20 cellular contexts compared by ENCODE assay signal in genomic region chr16:3242709-3243108, GRCh38. TPM values are rescaled to one million over a fixed set of nuclear protein-coding genes. Genes with fewer than 3 reads are reported as not detected.
DNase-seq lines count a peak whose midpoint lies in the region; ATAC-seq and TF ChIP-seq lines count a peak whose summit lies in the region.
"Had no signal": no experiment of that assay in that cellular context is flagged by ENCODE, and none has a peak within 500 bp of the region (broad histone marks: within the 10 kb centered on the region; RNA-seq: fewer than 3 reads in every experiment).

No MANE protein-coding gene starts in this region.

- H3K9me3 Mint-ChIP-seq in CD4-positive, alpha-beta memory T cell = peaks cover 0 to 3% (median 0%) of the 10 kb centered on the region in 8 donors
- H3K9me3 Mint-ChIP-seq: T-cell had no signal

- H3K4me1 ChIP-seq in CD4-positive, alpha-beta memory T cell (ENCODE audit: insufficient read depth, low read length) = no peaks in the 10 kb centered on the region
- H3K4me1 ChIP-seq: Peyer's patch, SJCRH30 had no signal

- peak overlapping the region; percentile 37 for H3K27ac ChIP-seq in HL-60 (replicated peaks)
- H3K27ac ChIP-seq in CD4-positive, alpha-beta memory T cell (ENCODE audit: low read depth, low read length) = no peak overlapping the region
- H3K27ac ChIP-seq: Peyer's patch, SJCRH30 had no signal

- TF ChIP-seq CTCF in HL-60 (IDR thresholded peaks at IDR 0.05; ENCODE audit: insufficient read depth, low read length) (no peak), NB4 (IDR thresholded peaks at IDR 0.05; ENCODE audit: low read depth, low read length) (no peak)

- intact Hi-C loops in CD4-positive, alpha-beta memory T cell (cut with micrococcal nuclease) = no loop called here
- intact Hi-C loops in Right ventricle myocardium inferior (cut with DNase I) = no loop called here

- H3K9me3 ChIP-seq in CD4-positive, alpha-beta memory T cell (ENCODE audit: control insufficient read depth in 1 of 2, low read length in 2 of 2) = no peaks in the 10 kb centered on the region
- H3K9me3 ChIP-seq: Peyer's patch, SJCRH30 had no signal

- H3K36me3 ChIP-seq in CD4-positive, alpha-beta memory T cell (ENCODE audit: insufficient read depth, low read length) = no peaks in the 10 kb centered on the region
- H3K36me3 ChIP-seq: Peyer's patch, SJCRH30 had no signal

- no peak overlapping the region for H3K27ac Mint-ChIP-seq in CD4-positive, alpha-beta memory T cell
- H3K27ac Mint-ChIP-seq: T-cell had no signal

- H3K4me1 Mint-ChIP-seq in CD4-positive, alpha-beta memory T cell = no peaks in the 10 kb centered on the region
- H3K4me1 Mint-ChIP-seq: T-cell had no signal

- DNase-seq in HL-60 (ENCODE audit: low read depth in 1 of 2, low spot score in 1 of 2) (peak; percentile 83 to 91), NB4 (ENCODE audit: low read depth) (peak; percentile 83), SKM-1 (lab: John Stamatoyannopoulos, UW; ENCODE audit: unreplicated experiment) (peak; percentile 57), mesenteric fat pad (ENCODE audit: low spot score) (peak; percentile 43), Right ventricle myocardium inferior (ENCODE audit: missing footprints) (no peak), cerebellar cortex (ENCODE audit: low spot score) (no peak)
- DNase-seq in CD4-positive, alpha-beta memory T cell = no peak
- DNase-seq: CD4-positive, CD25-positive, alpha-beta regulatory T cell; DMS79 treated with DMSO at 0.1 percent for 48 hours; HCEC 1CT; Karpas-422; NCI-H1436 treated with DMSO at 0.1 percent for 48 hours; NCI-H2081; NCI-H226; NCI-H526; T-cell had no signal

- H3K27me3 ChIP-seq in HL-60 (ENCODE audit: insufficient read depth, poor library complexity, severe bottlenecking) = no peaks in the 10 kb centered on the region
- no peaks in the 10 kb centered on the region for H3K27me3 ChIP-seq in CD4-positive, alpha-beta memory T cell (ENCODE audit: insufficient read depth, low read length)
- H3K27me3 ChIP-seq: Peyer's patch, SJCRH30 had no signal

- H3K36me3 Mint-ChIP-seq in CD4-positive, alpha-beta memory T cell = no peaks in the 10 kb centered on the region
- H3K36me3 Mint-ChIP-seq: CD4-positive, CD25-positive, alpha-beta regulatory T cell; T-cell had no signal

- CTCF ChIA-PET in CD4-positive, alpha-beta memory T cell (lab: Charles Lee; ENCODE audit: partially characterized antibody) = interaction anchor here (0.8 to 1.1 kb wide), 2 partner anchors 9 to 51 kb away, joined by 3 read pairs; no protein-coding TSS in a partner anchor

- H3K4me3 Mint-ChIP-seq in CD4-positive, alpha-beta memory T cell = no peak overlapping the region
- H3K4me3 Mint-ChIP-seq: CD4-positive, CD25-positive, alpha-beta regulatory T cell; T-cell had no signal

- H3K4me3 ChIP-seq in HL-60 (replicated peaks; ENCODE audit: insufficient read depth, low read length) (no peak overlapping the region), NB4 (ENCODE audit: low read depth, low read length) (no peak overlapping the region)
- no peak overlapping the region for H3K4me3 ChIP-seq in CD4-positive, alpha-beta memory T cell (ENCODE audit: low read length in 2 of 2)
- H3K4me3 ChIP-seq: Peyer's patch, SJCRH30 had no signal

- H3K27me3 Mint-ChIP-seq in CD4-positive, alpha-beta memory T cell = peaks cover 2 to 4% of the 10 kb centered on the region in 2 donors

- TF ChIP-seq POLR2A in NB4 (IDR thresholded peaks at IDR 0.05; ENCODE audit: extremely low read depth, insufficient read length) = no peak

- POLR2A ChIA-PET in CD4-positive, alpha-beta memory T cell (lab: Charles Lee; ENCODE audit: partially characterized antibody) = no interaction called here

- no peak for ATAC-seq in Right ventricle myocardium inferior
- ATAC-seq in GM18873 (IDR thresholded peaks at IDR 0.05; ENCODE audit: low FRiP score, unreplicated experiment) = no peak
- ATAC-seq: T-cell had no signal

RNA-seq across cellular contexts. Expression of gene ZNF200, which starts 7.8 kb away (rescaled TPM):
- total RNA-seq in mesenteric fat pad = 8.4 TPM
- total RNA-seq in CD4-positive, alpha-beta memory T cell = 10 to 100 TPM; 27.7 to 29.2 TPM
- 10 to 100 TPM in 1 of 2 donors, 1 to 10 TPM in 1; 6.7 to 11.6 TPM for polyA plus RNA-seq in CD4-positive, alpha-beta memory T cell
- total RNA-seq in Right ventricle myocardium inferior = 5.1 TPM

RNA-seq across cellular contexts. Expression of gene MEFV, which starts 13.7 kb away (rescaled TPM):
- 6.0 TPM for total RNA-seq in mesenteric fat pad
- total RNA-seq in CD4-positive, alpha-beta memory T cell = under 1 TPM; 0.35 to 0.42 TPM
- polyA plus RNA-seq in CD4-positive, alpha-beta memory T cell = under 1 TPM in 1 of 2 donors, not detected in 1; 0.05 TPM
- 1.1 TPM for total RNA-seq in Right ventricle myocardium inferior
- total RNA-seq: A673; CD4-positive, CD25-positive, alpha-beta regulatory T cell; SJCRH30 had no signal
- polyA plus RNA-seq: CD4-positive, CD25-positive, alpha-beta regulatory T cell had no signal

RNA-seq across cellular contexts. Expression of gene ZNF263, which starts 40.6 kb away (rescaled TPM):
- total RNA-seq in mesenteric fat pad (25.9 TPM), Right ventricle myocardium inferior (8.4 TPM)
- total RNA-seq in CD4-positive, alpha-beta memory T cell = 10 to 100 TPM; 44.0 to 45.1 TPM
- 10 to 100 TPM; 29.3 to 37.8 TPM for polyA plus RNA-seq in CD4-positive, alpha-beta memory T cell

RNA-seq across cellular contexts. Expression of gene OR1F1, which starts 54.7 kb away (rescaled TPM):
- total RNA-seq in mesenteric fat pad = not detected
- under 1 TPM; 0.49 to 0.97 TPM for total RNA-seq in CD4-positive, alpha-beta memory T cell
- not detected for polyA plus RNA-seq in CD4-positive, alpha-beta memory T cell
- not detected for total RNA-seq in Right ventricle myocardium inferior
- total RNA-seq: A673; CD4-positive, CD25-positive, alpha-beta regulatory T cell; Peyer's patch; T-cell had no signal

Comparison
In these comparisons a context has a peak if more than half of its experiments do, and no peak if none do; other contexts are left out.
1. DNase-seq: peak in HL-60 (2 of 2), NB4 (single experiment), SKM-1 (single experiment) and mesenteric fat pad (single experiment); none in CD4-positive, alpha-beta memory T cell (0 of 5), Right ventricle myocardium inferior (single experiment) and cerebellar cortex (single experiment).